Comparison of ENCODE assay signal across 8 cellular contexts in genomic region chr2:119823734-119824334, GRCh38.
DNase-seq lines count a peak whose midpoint lies in the region; ATAC-seq and TF ChIP-seq lines count a peak whose summit lies in the region.

No MANE protein-coding gene starts in this region.

- no TSS peak for BruUV-seq in mammary epithelial cell (replicated peaks; lab: Mats Ljungman, UMichigan)

- no peak overlapping the region for H3K4me2 ChIP-seq in mammary epithelial cell (ENCODE audit: insufficient read depth, low read depth, low read length)

- TF ChIP-seq POLR2A in Peyer's patch (IDR thresholded peaks at IDR 0.05): no peak

- H4K20me1 ChIP-seq in mammary epithelial cell (ENCODE audit: insufficient read depth, low read length): peaks cover 5% of the 10 kb centered on the region

- H3K9me3 ChIP-seq in Peyer's patch: no peaks in the 10 kb centered on the region
- H3K9me3 ChIP-seq in mammary epithelial cell (replicated peaks; ENCODE audit: insufficient read depth, low read length): no peaks in the 10 kb centered on the region
- H3K9me3 ChIP-seq in left lung: no peaks in the 10 kb centered on the region

- intact Hi-C loops in mammary epithelial cell (cut with micrococcal nuclease) (loop anchor here (1.0 to 2.0 kb wide), 4 partner anchors 64 to 351 kb away; no protein-coding TSS in a partner anchor), left lung (cut with DNase I) (loop anchor here in 1 of 2 donors (5.0 kb wide), 1 partner anchor 67 kb away; the partner anchor contains the start of gene PTPN4)

- no peaks in the 10 kb centered on the region for H3K27me3 ChIP-seq in Peyer's patch
- no peaks in the 10 kb centered on the region for H3K27me3 ChIP-seq in mammary epithelial cell (ENCODE audit: insufficient read depth, low read length)
- no peaks in the 10 kb centered on the region for H3K27me3 ChIP-seq in left lung

- H2AFZ ChIP-seq in mammary epithelial cell (ENCODE audit: low read depth, low read length): no peak overlapping the region

- CTCF ChIA-PET in mammary epithelial cell (lab: Charles Lee; ENCODE audit: low non-redundant PET): interaction anchor here (0.7 kb wide), 1 partner anchor 63 kb away, joined by 9 read pairs; no protein-coding TSS in a partner anchor

- peak; percentile 48 for ATAC-seq in GM18511 (IDR thresholded peaks at IDR 0.05; ENCODE audit: unreplicated experiment)
- peak; percentile 79 for ATAC-seq in left lung
- ATAC-seq in GM18858 (IDR thresholded peaks at IDR 0.05; ENCODE audit: unreplicated experiment): no peak
- ATAC-seq in HG03378 (IDR thresholded peaks at IDR 0.05; ENCODE audit: unreplicated experiment): no peak
- ATAC-seq in HG02623 (IDR thresholded peaks at IDR 0.05; ENCODE audit: unreplicated experiment): no peak

- no peaks in the 10 kb centered on the region for H3K4me1 ChIP-seq in Peyer's patch
- no peaks in the 10 kb centered on the region for H3K4me1 ChIP-seq in mammary epithelial cell (ENCODE audit: insufficient read depth, low read length)
- H3K4me1 ChIP-seq in left lung: peaks cover 0 to 9% of the 10 kb centered on the region in 2 donors

- in situ Hi-C loops in mammary epithelial cell (cut with MboI; ENCODE audit: low sequenced_read_pairs in 2 of 2): no loop called here

- H3K36me3 ChIP-seq in Peyer's patch (no peaks in the 10 kb centered on the region), mammary epithelial cell (ENCODE audit: insufficient read depth, low read length) (no peaks in the 10 kb centered on the region), left lung (no peaks in the 10 kb centered on the region)

- peak; percentile 77 for TF ChIP-seq CTCF in C4-2B (conservative IDR thresholded peaks at IDR 0.05)
- peak in 5 of 6 experiments; percentile 30 to 65 (median 60) for TF ChIP-seq CTCF in Peyer's patch (IDR thresholded peaks at IDR 0.05)
- peak; percentile 61 to 66 for TF ChIP-seq CTCF in mammary epithelial cell (conservative IDR thresholded peaks at IDR 0.05 in 1 of 2, IDR thresholded peaks at IDR 0.05 in 1 of 2; ENCODE audit: extremely low read depth in 1 of 2, insufficient read depth in 1 of 2, low read depth in 1 of 2, low read length in 2 of 2)
- peak; percentile 45 to 64 for TF ChIP-seq CTCF in left lung (IDR thresholded peaks at IDR 0.05)

- H3K27ac ChIP-seq in C4-2B (no peak overlapping the region), Peyer's patch (no peak overlapping the region), mammary epithelial cell (ENCODE audit: insufficient read depth, low read depth, low read length) (no peak overlapping the region), left lung (no peak overlapping the region)

- 58% methylated on average over 7 of the region's 7 CpGs for WGBS in mammary epithelial cell (ENCODE audit: low coverage, missing lambda C conversion rate)

- DNase-seq in Peyer's patch (peak in 1 of 3 donors; percentile 55), mammary epithelial cell (no peak), left lung (no peak)

- peaks cover 44% of the 10 kb centered on the region for H3K79me2 ChIP-seq in mammary epithelial cell (ENCODE audit: insufficient read depth, low read length)

- no peak overlapping the region for H3K4me3 ChIP-seq in Peyer's patch
- no peak overlapping the region for H3K4me3 ChIP-seq in mammary epithelial cell (replicated peaks in 1 of 3; ENCODE audit: insufficient read depth in 1 of 3, low read depth in 2 of 3, low read length in 3 of 3)
- H3K4me3 ChIP-seq in left lung: no peak overlapping the region

- H3K9ac ChIP-seq in mammary epithelial cell (ENCODE audit: insufficient read depth, low read length): no peak overlapping the region

- dilution Hi-C loops in mammary epithelial cell (cut with HindIII; ENCODE audit: low sequenced_read_pairs): no loop called here

Comparison
In these comparisons a context has a peak if more than half of its experiments do, and no peak if none do; other contexts are left out.
1. ATAC-seq: peak in GM18511 (single experiment) and left lung (single experiment); none in GM18858 (single experiment), HG03378 (single experiment) and HG02623 (single experiment).
2. Peak in every context shown above with its lines, with median percentiles within 50 percentile points of each other: CTCF ChIP-seq.